Comparison of ENCODE assay signal across 31 cellular contexts in the genomic region with DNA sequence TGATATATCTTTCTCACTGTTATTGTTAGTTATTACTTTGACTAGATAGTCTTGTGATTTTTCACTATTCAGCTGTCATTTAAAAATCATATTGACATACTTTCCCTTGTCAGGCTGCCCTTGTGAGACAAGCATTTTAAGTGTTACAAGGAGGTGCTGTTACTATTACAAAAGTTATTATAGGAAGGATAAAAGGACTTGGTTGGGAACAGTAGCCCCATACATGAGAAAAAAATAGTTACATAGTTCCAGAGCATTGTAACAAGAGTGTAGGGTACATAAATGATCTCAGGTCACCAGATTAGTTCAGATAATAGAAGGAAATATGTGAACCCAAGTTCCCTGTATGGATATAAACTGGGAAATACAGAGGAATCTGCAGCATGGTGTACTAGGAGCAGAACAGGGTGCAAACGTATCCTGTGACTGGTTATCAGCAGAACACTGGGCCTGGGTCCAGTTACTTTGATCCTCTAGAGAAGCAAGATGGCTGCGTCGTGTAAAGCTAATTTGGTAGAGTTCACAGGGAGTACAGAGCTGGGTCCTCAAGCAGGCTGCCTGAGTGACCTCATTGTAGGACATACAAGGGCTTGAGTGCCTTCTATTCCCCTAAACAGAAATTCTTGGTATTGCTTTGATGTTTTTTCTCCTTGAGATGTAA.
"Had no signal": no experiment of that assay in that cellular context is flagged by ENCODE, and none has a peak within 500 bp of the region (broad histone marks: within the 10 kb centered on the region; RNA-seq: fewer than 3 reads in every experiment).

No MANE protein-coding gene starts in this region.

- ATAC-seq: activated CD8-positive, alpha-beta memory T cell treated with anti-CD3 and anti-CD28 coated beads, Interleukin-2, amount 10 ng/mL, durations not matched to agents 7 days and 5 days; activated T-cell treated with anti-CD3 and anti-CD28 coated beads, Interleukin-2, amount 50 U/mL, for 72 hours; activated T-helper 17 cell treated with anti-CD3 and anti-CD28 coated beads, Interleukin-2, amount 50 U/mL, for 72 hours; Panc1; SK-N-SH treated with all-trans-retinoic acid at 6 μM for 48 hours had no signal

- H3K36me3 ChIP-seq: brain microvascular endothelial cell, WERI-Rb-1 had no signal

- H3K27me3 ChIP-seq: brain microvascular endothelial cell had no signal

- H3K27ac ChIP-seq: brain microvascular endothelial cell, KMS-11, WERI-Rb-1 had no signal

- DNase-seq: activated CD4-positive, alpha-beta memory T cell treated with anti-CD3 and anti-CD28 coated beads, Interleukin-2, amount 10 ng/mL, durations not matched to agents 7 days and 5 days; activated CD4-positive, alpha-beta T cell treated with anti-CD3 and anti-CD28 coated beads for 1 hour; activated CD4-positive, alpha-beta T cell treated with anti-CD3 and anti-CD28 coated beads for 48 hours; activated CD4-positive, CD25-positive, alpha-beta regulatory T cell; activated CD8-positive, alpha-beta memory T cell treated with anti-CD3 and anti-CD28 coated beads for 24 hours; activated CD8-positive, alpha-beta memory T cell treated with anti-CD3 and anti-CD28 coated beads, Interleukin-2, amount 10 ng/mL, durations not matched to agents 7 days and 5 days; activated CD8-positive, alpha-beta memory T cell treated with anti-CD3 and anti-CD28 coated beads, Interleukin-2, amount 50 U/mL, for 48 hours; activated effector memory CD4-positive, alpha-beta T cell treated with anti-CD3 and anti-CD28 coated beads, Interleukin-2, amount 50 U/mL, for 16 hours; activated naive CD4-positive, alpha-beta T cell treated with Interleukin-2 at 50 U/mL for 16 hours; activated T-cell treated with anti-CD3 and anti-CD28 coated beads, Interleukin-2, amount 50 U/mL, for 72 hours; anterior cingulate cortex; brain microvascular endothelial cell; MM.1S; MV-4-11; NCI-H1092; NCI-H146; NCI-H187; NCI-H2029 treated with DMSO at 0.1 percent for 48 hours; NCI-H2107; NCI-H2171; NCI-H510A treated with DMSO at 0.1 percent for 48 hours; NCI-H82; SIG-M5; T-helper 1 cell; T-helper 2 cell; T-helper 9 cell; WERI-Rb-1 had no signal
